22 cellular contexts compared by ENCODE assay signal in the genomic region with DNA sequence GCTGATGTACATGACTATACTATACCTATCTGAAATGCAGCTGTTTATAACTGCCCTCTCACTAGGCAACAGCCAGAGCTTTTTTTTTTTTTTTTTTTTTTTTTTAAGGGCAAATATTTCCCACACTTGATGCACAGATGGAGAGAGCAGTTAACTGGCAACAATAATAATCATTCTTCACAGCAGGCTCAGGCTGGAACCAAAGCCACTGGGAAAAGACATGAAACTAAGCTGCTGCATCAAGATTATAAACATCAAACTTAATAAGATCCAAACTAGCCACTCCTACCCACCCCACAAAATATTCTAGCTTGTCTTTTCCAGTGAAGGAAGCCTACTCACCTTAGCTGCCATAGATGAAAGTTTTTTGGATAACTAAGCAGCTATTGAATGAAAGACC.
"Had no signal": no experiment of that assay in that cellular context is flagged by ENCODE, and none has a peak within 500 bp of the region (broad histone marks: within the 10 kb centered on the region; RNA-seq: fewer than 3 reads in every experiment).

No MANE protein-coding gene starts in this region.

- H3K27ac ChIP-seq: cardiac muscle cell, heart right ventricle, neutrophil, pancreas, psoas muscle, thyroid gland had no signal

- H3K4me3 ChIP-seq: cardiac muscle cell, heart right ventricle, pancreas, psoas muscle, thyroid gland had no signal

- H3K4me1 ChIP-seq: heart right ventricle, pancreas, psoas muscle, thyroid gland had no signal

- H3K27me3 ChIP-seq: cardiac muscle cell, heart right ventricle, neutrophil, pancreas, thyroid gland had no signal

- DNase-seq: activated B cell treated with CpG ODN at 0.5 μM for 24 hours; activated CD4-positive, alpha-beta T cell treated with anti-CD3 and anti-CD28 coated beads for 4 hours; activated CD4-positive, alpha-beta T cell treated with anti-CD3 and anti-CD28 coated beads, Interleukin-2, amount 50 U/mL, for 48 hours; activated CD8-positive, alpha-beta memory T cell treated with anti-CD3 and anti-CD28 coated beads, Interleukin-2, amount 50 U/mL, for 48 hours; activated effector memory CD4-positive, alpha-beta T cell treated with Interleukin-2 at 50 U/mL for 16 hours; activated naive CD4-positive, alpha-beta T cell treated with anti-CD3 and anti-CD28 coated beads for 36 hours; activated T-cell treated with anti-CD3 and anti-CD28 coated beads, Interleukin-2, amount 50 U/mL, for 4 hours; dermis blood vessel endothelial cell; effector CD8-positive, alpha-beta T cell; erythroblast; foreskin fibroblast; heart right ventricle; islet precursor cell; left colon; pancreas; psoas muscle; right cardiac atrium; stimulated activated CD4-positive, alpha-beta T cell treated with anti-CD3 and anti-CD28 coated beads, Interleukin-1b, Interleukin-23, amount 100 ng/mL, for 48 hours; substantia nigra; thyroid gland had no signal

- H3K36me3 ChIP-seq: cardiac muscle cell, heart right ventricle, neutrophil, pancreas, thyroid gland had no signal

- H3K9me3 ChIP-seq: neutrophil, pancreas, psoas muscle, thyroid gland had no signal
